Comparison of ENCODE assay signal across 8 cellular contexts in the genomic region with DNA sequence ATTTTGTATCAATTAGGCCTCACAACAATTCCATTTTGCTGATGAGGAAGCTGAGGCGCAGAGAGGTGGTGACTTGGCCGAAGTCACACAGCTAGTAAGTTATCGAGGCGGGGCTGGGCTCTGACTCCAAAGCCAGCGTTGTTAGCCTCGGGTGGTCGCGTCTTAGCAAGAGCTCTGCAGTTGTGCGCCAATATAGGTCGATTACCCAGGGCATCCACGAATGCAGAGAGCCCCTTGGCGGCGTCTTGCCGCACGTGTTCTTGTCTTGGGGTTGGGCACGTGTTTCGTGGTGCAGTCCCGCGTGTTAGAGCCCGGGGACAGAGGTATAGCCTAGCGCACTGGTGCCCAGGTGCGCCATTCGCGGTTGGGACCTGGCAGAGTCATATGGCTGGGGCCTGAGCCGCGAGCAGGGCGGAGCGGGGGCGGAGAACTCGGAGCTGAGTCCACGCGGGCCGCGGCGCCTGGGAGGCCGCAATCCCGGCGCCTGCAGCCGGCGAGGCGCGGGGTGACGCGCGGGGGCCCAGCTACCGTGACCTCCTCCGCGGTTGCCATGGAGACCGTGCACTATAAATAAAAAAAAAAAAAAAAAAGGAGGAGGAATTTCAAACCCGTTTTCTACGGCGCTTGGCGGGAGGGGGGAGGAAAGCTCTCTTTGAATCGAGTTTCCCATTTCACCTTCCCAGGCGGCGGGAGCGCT.
A peak's percentile ranks its signal among the peaks of the same experiment; 100 is the strongest.
DNase-seq lines count a peak whose midpoint lies in the region; TF ChIP-seq lines count a peak whose summit lies in the region.

No MANE protein-coding gene starts in this region.

- H3K9me3 ChIP-seq in adrenal gland (replicated peaks in 1 of 3): no peaks in the 10 kb centered on the region
- no peaks in the 10 kb centered on the region for H3K9me3 ChIP-seq in right atrium auricular region

- H3K4me3 ChIP-seq in HFF-Myc (replicated peaks; ENCODE audit: low read depth, low read length): peak overlapping the region; percentile 45
- peak overlapping the region in 2 of 4 donors; percentile 16 to 62 for H3K4me3 ChIP-seq in adrenal gland
- H3K4me3 ChIP-seq in right atrium auricular region: peak overlapping the region; percentile 42 to 60

- TF ChIP-seq CTCF in HFF-Myc (IDR thresholded peaks at IDR 0.05; ENCODE audit: low read depth, low read length, missing control alignments): no peak
- TF ChIP-seq CTCF in adrenal gland (IDR thresholded peaks at IDR 0.05): no peak
- no peak for TF ChIP-seq CTCF in right atrium auricular region (IDR thresholded peaks at IDR 0.05)

- H3K27ac ChIP-seq in adrenal gland (peak overlapping the region in 1 of 5 donors; percentile 64), right atrium auricular region (peak overlapping the region; percentile 63 to 69)

- no peak for TF ChIP-seq POLR2A in adrenal gland (IDR thresholded peaks at IDR 0.05)

- H3K36me3 ChIP-seq in adrenal gland (replicated peaks in 1 of 2): no peaks in the 10 kb centered on the region
- H3K36me3 ChIP-seq in right atrium auricular region: no peaks in the 10 kb centered on the region

- H3K4me1 ChIP-seq in adrenal gland (replicated peaks in 1 of 2) (peaks cover 23 to 40% of the 10 kb centered on the region in 2 donors), right atrium auricular region (peaks cover 0 to 40% of the 10 kb centered on the region in 2 donors)

- intact Hi-C loops in adrenal gland (cut with DNase I): no loop called here

- whole genome bisulfite sequencing in adrenal gland, 4 donors: 21 to 25% (median 22%) methylated on average over 30 to 57 of the region's 57 CpGs

- H3K27me3 ChIP-seq in adrenal gland: no peaks in the 10 kb centered on the region
- no peaks in the 10 kb centered on the region for H3K27me3 ChIP-seq in right atrium auricular region

- DNase-seq in CD1c-positive myeloid dendritic cell (ENCODE audit: extremely low spot score): peak; percentile 90
- DNase-seq in HFF-Myc (ENCODE audit: extremely low read depth, low read depth): no peak
- peak; percentile 63 for DNase-seq in SK-N-DZ (ENCODE audit: low spot score)
- peak in 6 of 7 donors; percentile 44 to 85 (median 60) for DNase-seq in adrenal gland
- DNase-seq in right atrium auricular region (ENCODE audit: low spot score): no peak
- DNase-seq in renal cortical epithelial cell (ENCODE audit: low read depth): peak; percentile 66
- no peak for DNase-seq in NCI-H1105 (lab: John Stamatoyannopoulos, UW)
- DNase-seq in NCI-H1105 treated with DMSO at 0.1 percent for 48 hours (lab: John Stamatoyannopoulos, UW): no peak

Comparison
In these comparisons a context has a peak if more than half of its experiments do, and no peak if none do; other contexts are left out.
1. DNase-seq: peak in CD1c-positive myeloid dendritic cell (single experiment), SK-N-DZ (single experiment), adrenal gland (6 of 7) and renal cortical epithelial cell (single experiment); none in HFF-Myc (single experiment), right atrium auricular region (single experiment), NCI-H1105 (single experiment) and NCI-H1105 treated with DMSO at 0.1 percent for 48 hours (single experiment).